28 cellular contexts compared by ENCODE assay signal in the genomic region with DNA sequence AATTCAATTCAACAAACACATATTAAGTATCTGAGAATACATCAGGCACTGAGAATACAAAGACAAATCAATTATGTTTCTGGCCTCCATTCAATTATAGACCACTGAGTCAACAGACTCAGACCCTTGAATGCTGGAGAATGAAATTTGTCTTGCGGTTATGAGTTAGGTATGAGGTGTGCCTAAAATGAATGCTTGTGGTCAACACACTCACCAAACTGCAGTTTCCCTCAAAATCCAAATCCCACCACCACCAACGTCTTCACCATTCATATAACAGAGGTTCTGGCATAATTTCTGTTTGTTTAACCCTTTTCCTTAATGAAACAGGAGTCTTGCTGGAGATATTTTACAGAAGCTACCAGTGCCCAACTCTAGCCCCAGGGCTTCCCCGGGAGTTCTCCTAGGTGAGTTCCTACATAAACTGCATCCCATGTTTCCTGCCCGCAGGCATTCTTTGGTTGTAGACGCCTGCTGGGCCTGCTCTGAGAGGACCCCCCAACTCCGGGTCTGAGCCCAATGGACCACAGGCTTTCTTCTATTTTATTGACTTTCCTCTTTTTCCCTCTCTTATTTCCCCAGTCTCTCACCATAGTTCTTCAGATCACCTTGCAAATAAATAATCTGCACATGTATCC.
DNase-seq lines count a peak whose midpoint lies in the region; ATAC-seq, FAIRE-seq and TF ChIP-seq lines count a peak whose summit lies in the region.
"Had no signal": no experiment of that assay in that cellular context is flagged by ENCODE, and none has a peak within 500 bp of the region (broad histone marks: within the 10 kb centered on the region; RNA-seq: fewer than 3 reads in every experiment).

No MANE protein-coding gene starts in this region.

- DNase-seq in NCI-H2107 treated with DMSO at 0.1 percent for 48 hours (lab: John Stamatoyannopoulos, UW; ENCODE audit: unreplicated experiment) (peak; percentile 2), NCI-H2107 (lab: John Stamatoyannopoulos, UW) (no peak), NCI-H748 treated with DMSO at 0.1 percent for 48 hours (lab: John Stamatoyannopoulos, UW) (peak; percentile 76), bronchial epithelial cell (ENCODE audit: low read depth) (peak; percentile 9), GM19240 (ENCODE audit: insufficient read length, low spot score) (no peak), NCI-H526 (lab: John Stamatoyannopoulos, UW) (no peak)
- DNase-seq in activated CD4-positive, CD25-positive, alpha-beta regulatory T cell (lab: John Stamatoyannopoulos, UW) = no peak
- DNase-seq: activated CD4-positive, alpha-beta T cell treated with anti-CD3 and anti-CD28 coated beads for 36 hours; activated CD8-positive, alpha-beta T cell treated with anti-CD3 and anti-CD28 coated beads, Interleukin-2, amount 10 ng/mL, durations not matched to agents 7 days and 5 days; activated naive CD4-positive, alpha-beta T cell treated with anti-CD3 and anti-CD28 coated beads, Interleukin-2, amount 10 ng/mL, durations not matched to agents 7 days and 5 days; DMS79 treated with DMSO at 0.1 percent for 48 hours; effector CD4-positive, alpha-beta T cell; NCI-H1105; SHP77 treated with DMSO at 0.1 percent for 48 hours; stimulated activated CD4-positive, alpha-beta T cell treated with anti-CD3 and anti-CD28 coated beads, Interleukin-15, amount 100 ng/mL, for 24 hours; T-helper 2 cell; transverse colon had no signal

- ATAC-seq in GM18870 (IDR thresholded peaks at IDR 0.05; ENCODE audit: unreplicated experiment) = no peak
- ATAC-seq: activated CD4-positive, alpha-beta T cell treated with anti-CD3 and anti-CD28 coated beads for 36 hours; activated CD8-positive, alpha-beta T cell treated with anti-CD3 and anti-CD28 coated beads, Interleukin-2, amount 10 ng/mL, durations not matched to agents 7 days and 5 days; activated T-helper 17 cell treated with anti-CD3 and anti-CD28 coated beads, Interleukin-2, amount 50 U/mL, for 72 hours; K562; left lobe of liver; Panc1; stimulated activated effector memory CD8-positive, alpha-beta T cell treated with anti-CD3 and anti-CD28 coated beads, Interleukin-12 subunit alpha, Interleukin-12 subunit beta, amount 100 ng/mL, for 72 hours had no signal

- no peak overlapping the region for H3K4me3 ChIP-seq in bronchial epithelial cell (ENCODE audit: low read depth, low read length)
- H3K4me3 ChIP-seq: cardiac muscle cell, K562, transverse colon had no signal

- H3K36me3 ChIP-seq in bronchial epithelial cell (ENCODE audit: control insufficient read depth, insufficient read depth, low read length) = no peaks in the 10 kb centered on the region
- H3K36me3 ChIP-seq: cardiac muscle cell, transverse colon had no signal

- no peaks in the 10 kb centered on the region for H3K27me3 ChIP-seq in bronchial epithelial cell (ENCODE audit: control insufficient read depth, insufficient read depth, low read length)
- H3K27me3 ChIP-seq: cardiac muscle cell, transverse colon had no signal

- TF ChIP-seq CTCF in bronchial epithelial cell (IDR thresholded peaks at IDR 0.05; ENCODE audit: insufficient read depth, low read length, severe bottlenecking) = no peak

- no peak for FAIRE-seq in bronchial epithelial cell (lab: Jason Lieb, UNC)
- FAIRE-seq: A204.1, colon, GM19239, H54, K562 had no signal

Comparison
In these comparisons a context has a peak if more than half of its experiments do, and no peak if none do; other contexts are left out.
1. DNase-seq: peak in NCI-H2107 treated with DMSO at 0.1 percent for 48 hours (single experiment), NCI-H748 treated with DMSO at 0.1 percent for 48 hours (single experiment) and bronchial epithelial cell (single experiment); none in NCI-H2107 (single experiment), GM19240 (single experiment), activated CD4-positive, CD25-positive, alpha-beta regulatory T cell (0 of 4) and NCI-H526 (0 of 2).